Comparison of ENCODE assay signal across 8 cellular contexts in genomic region chr17:10737168-10737622, GRCh38. TPM values are rescaled to one million over a fixed set of nuclear protein-coding genes. Genes with fewer than 3 reads are reported as not detected.
DNase-seq lines count a peak whose midpoint lies in the region; ATAC-seq and TF ChIP-seq lines count a peak whose summit lies in the region.

No MANE protein-coding gene starts in this region.

- H3K27ac Mint-ChIP-seq in activated CD4-positive, alpha-beta T cell treated with anti-CD3 and anti-CD28 coated beads for 36 hours, result no peak overlapping the region

- POLR2A ChIA-PET in activated CD4-positive, alpha-beta T cell treated with anti-CD3 and anti-CD28 coated beads for 36 hours (lab: Charles Lee), result no interaction called here

- no peaks in the 10 kb centered on the region for H3K36me3 Mint-ChIP-seq in activated CD4-positive, alpha-beta T cell treated with anti-CD3 and anti-CD28 coated beads for 36 hours (ENCODE audit: low read depth)

- H3K4me1 Mint-ChIP-seq in activated CD4-positive, alpha-beta T cell treated with anti-CD3 and anti-CD28 coated beads for 36 hours, result peaks cover 11% of the 10 kb centered on the region

- no peak overlapping the region for H3K4me3 ChIP-seq in NB4 (ENCODE audit: low read depth, low read length)
- H3K4me3 ChIP-seq in mucosa of stomach (ENCODE audit: low read length), result no peak overlapping the region
- no peak overlapping the region for H3K4me3 ChIP-seq in effector memory CD4-positive, alpha-beta T cell (ENCODE audit: insufficient read depth, low read depth, low read length, poor library complexity, severe bottlenecking)

- TF ChIP-seq CTCF in NB4 (IDR thresholded peaks at IDR 0.05; ENCODE audit: low read depth, low read length), result peak; percentile 81

- no peaks in the 10 kb centered on the region for H3K36me3 ChIP-seq in mucosa of stomach (ENCODE audit: control insufficient read depth, insufficient read depth, low read length)
- no peaks in the 10 kb centered on the region for H3K36me3 ChIP-seq in effector memory CD4-positive, alpha-beta T cell (ENCODE audit: control insufficient read depth, insufficient read depth, low read length)

- no peak overlapping the region for H3K4me3 Mint-ChIP-seq in activated CD4-positive, alpha-beta T cell treated with anti-CD3 and anti-CD28 coated beads for 36 hours

- H3K9me3 ChIP-seq in mucosa of stomach (ENCODE audit: control insufficient read depth, low read length), result no peaks in the 10 kb centered on the region
- H3K9me3 ChIP-seq in effector memory CD4-positive, alpha-beta T cell (ENCODE audit: control insufficient read depth, low read length), result no peaks in the 10 kb centered on the region

- ATAC-seq in activated CD4-positive, alpha-beta T cell treated with anti-CD3 and anti-CD28 coated beads for 36 hours, result peak; percentile 73
- ATAC-seq in HG02970 (IDR thresholded peaks at IDR 0.05; ENCODE audit: low FRiP score, unreplicated experiment), result no peak

- H3K27me3 ChIP-seq in mucosa of stomach (ENCODE audit: control insufficient read depth, insufficient read depth, low read length), result no peaks in the 10 kb centered on the region
- H3K27me3 ChIP-seq in effector memory CD4-positive, alpha-beta T cell (replicated peaks; ENCODE audit: control insufficient read depth, insufficient read depth, low read length, poor library complexity, severe bottlenecking), result no peaks in the 10 kb centered on the region

- peak; percentile 56 for DNase-seq in activated CD4-positive, alpha-beta T cell treated with anti-CD3 and anti-CD28 coated beads for 36 hours
- DNase-seq in activated CD4-positive, alpha-beta T cell treated with anti-CD3 and anti-CD28 coated beads for 1 hour, result no peak
- DNase-seq in NB4 (ENCODE audit: low read depth), result peak; percentile 53
- peak; percentile 20 for DNase-seq in activated CD4-positive, alpha-beta T cell treated with anti-CD3 and anti-CD28 coated beads, Interleukin-2, amount 50 U/mL, for 1 hour
- peak; percentile 49 for DNase-seq in epithelial cell of prostate (ENCODE audit: low read depth, low spot score)
- no peak for DNase-seq in effector memory CD4-positive, alpha-beta T cell

- peaks cover 76% of the 10 kb centered on the region for H3K4me1 ChIP-seq in mucosa of stomach (ENCODE audit: control insufficient read depth, insufficient read depth, low read length)
- no peaks in the 10 kb centered on the region for H3K4me1 ChIP-seq in effector memory CD4-positive, alpha-beta T cell (ENCODE audit: control insufficient read depth, insufficient read depth, low read length, poor library complexity, severe bottlenecking)

- intact Hi-C loops in activated CD4-positive, alpha-beta T cell treated with anti-CD3 and anti-CD28 coated beads for 36 hours (cut with DNase I, micrococcal nuclease), result loop anchor here (1.0 to 2.0 kb wide), 2 partner anchors 20 to 108 kb away; no protein-coding TSS in a partner anchor

- no peak overlapping the region for H3K27ac ChIP-seq in epithelial cell of prostate
- no peak overlapping the region for H3K27ac ChIP-seq in effector memory CD4-positive, alpha-beta T cell (ENCODE audit: insufficient read depth, low read length, poor library complexity, severe bottlenecking)

- no peaks in the 10 kb centered on the region for H3K9me3 Mint-ChIP-seq in activated CD4-positive, alpha-beta T cell treated with anti-CD3 and anti-CD28 coated beads for 36 hours (ENCODE audit: low read depth)

- no peak for TF ChIP-seq POLR2A in NB4 (IDR thresholded peaks at IDR 0.05; ENCODE audit: extremely low read depth, insufficient read length)

- H3K27me3 Mint-ChIP-seq in activated CD4-positive, alpha-beta T cell treated with anti-CD3 and anti-CD28 coated beads for 36 hours, result peaks cover 4% of the 10 kb centered on the region

- peak overlapping the region; percentile 40 for H3K9ac ChIP-seq in mucosa of stomach (ENCODE audit: low read length)

- CTCF ChIA-PET in activated CD4-positive, alpha-beta T cell treated with anti-CD3 and anti-CD28 coated beads for 36 hours (lab: Charles Lee), result interaction anchor here (0.6 to 2.9 kb wide), 21 partner anchors 8 to 1957 kb away, joined by 3 to 19 read pairs (median 4); no protein-coding TSS in a partner anchor

RNA-seq across cellular contexts. Expression of gene TMEM220, which starts 7.4 kb away (rescaled TPM):
- 1 to 10 TPM; 1.1 to 2.1 TPM for total RNA-seq in activated CD4-positive, alpha-beta T cell treated with anti-CD3 and anti-CD28 coated beads for 36 hours

RNA-seq across cellular contexts. Expression of gene ADPRM, which starts 39.8 kb away (rescaled TPM):
- total RNA-seq in activated CD4-positive, alpha-beta T cell treated with anti-CD3 and anti-CD28 coated beads for 36 hours, result 10 to 100 TPM; 11.2 to 12.8 TPM

RNA-seq across cellular contexts. Expression of gene SCO1, which starts 39.9 kb away (rescaled TPM):
- total RNA-seq in activated CD4-positive, alpha-beta T cell treated with anti-CD3 and anti-CD28 coated beads for 36 hours, result 10 to 100 TPM; 39.7 to 42.3 TPM

Comparison
In these comparisons a context has a peak if more than half of its experiments do, and no peak if none do; other contexts are left out.
1. DNase-seq: peak in activated CD4-positive, alpha-beta T cell treated with anti-CD3 and anti-CD28 coated beads for 36 hours (single experiment), NB4 (single experiment), activated CD4-positive, alpha-beta T cell treated with anti-CD3 and anti-CD28 coated beads, Interleukin-2, amount 50 U/mL, for 1 hour (single experiment) and epithelial cell of prostate (single experiment); none in activated CD4-positive, alpha-beta T cell treated with anti-CD3 and anti-CD28 coated beads for 1 hour (single experiment) and effector memory CD4-positive, alpha-beta T cell (0 of 3).